Comparison of ENCODE assay signal across 14 cellular contexts in the genomic region with DNA sequence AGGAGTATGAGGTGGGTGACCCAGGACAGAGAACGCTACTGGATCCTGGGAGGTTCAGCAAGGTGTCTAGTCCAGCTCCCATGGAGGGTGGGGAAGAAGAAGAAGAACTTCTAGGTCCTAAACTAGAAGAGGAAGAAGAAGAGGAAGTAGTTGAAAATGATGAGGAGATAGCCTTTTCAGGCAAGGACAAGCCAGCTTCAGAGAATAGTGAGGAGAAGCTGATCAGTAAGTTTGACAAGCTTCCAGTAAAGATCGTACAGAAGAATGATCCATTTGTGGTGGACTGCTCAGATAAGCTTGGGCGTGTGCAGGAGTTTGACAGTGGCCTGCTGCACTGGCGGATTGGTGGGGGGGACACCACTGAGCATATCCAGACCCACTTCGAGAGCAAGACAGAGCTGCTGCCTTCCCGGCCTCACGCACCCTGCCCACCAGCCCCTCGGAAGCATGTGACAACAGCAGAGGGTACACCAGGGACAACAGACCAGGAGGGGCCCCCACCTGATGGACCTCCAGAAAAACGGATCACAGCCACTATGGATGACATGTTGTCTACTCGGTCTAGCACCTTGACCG. TPM values are rescaled to one million over a fixed set of nuclear protein-coding genes. Genes with fewer than 3 reads are reported as not detected.
DNase-seq lines count a peak whose midpoint lies in the region; ATAC-seq and TF ChIP-seq lines count a peak whose summit lies in the region.
"Had no signal": no experiment of that assay in that cellular context is flagged by ENCODE, and none has a peak within 500 bp of the region (broad histone marks: within the 10 kb centered on the region; RNA-seq: fewer than 3 reads in every experiment).

No MANE protein-coding gene starts in this region.

- peaks cover 28 to 40% (median 38%) of the 10 kb centered on the region in 3 donors for H3K4me1 Mint-ChIP-seq in T-cell

- H3K4me3 Mint-ChIP-seq in T-cell: no peak overlapping the region

- ATAC-seq in T-cell (replicated peaks in 1 of 4) (no peak), HG03135 (IDR thresholded peaks at IDR 0.05; ENCODE audit: unreplicated experiment) (no peak)

- H3K36me3 ChIP-seq in cardiac muscle cell (peaks cover 64% of the 10 kb centered on the region), Peyer's patch (peaks cover 0 to 77% (median 0%) of the 10 kb centered on the region in 3 donors)
- H3K36me3 ChIP-seq: ovary had no signal

- H3K9me3 ChIP-seq in cardiac muscle cell (ENCODE audit: low read depth) (no peaks in the 10 kb centered on the region), Peyer's patch (no peaks in the 10 kb centered on the region)
- H3K9me3 ChIP-seq: ovary had no signal

- H3K27ac Mint-ChIP-seq in T-cell: peak overlapping the region; percentile 24 to 43

- CTCF ChIA-PET in T-cell (lab: Charles Lee): interaction anchor here (0.5 to 1.2 kb wide), 2 partner anchors 10 to 298 kb away, joined by 4 read pairs; no protein-coding TSS in a partner anchor

- POLR2A ChIA-PET in T-cell (lab: Charles Lee): no interaction called here

- TF ChIP-seq POLR2A in Peyer's patch (IDR thresholded peaks at IDR 0.05): no peak

- no peak for DNase-seq in cardiac muscle cell (ENCODE audit: low read depth in 1 of 2, low spot score in 1 of 2)
- DNase-seq in cardiac septum (ENCODE audit: low spot score): no peak
- DNase-seq in T-cell: no peak
- DNase-seq in dorsolateral prefrontal cortex: no peak
- no peak for DNase-seq in Peyer's patch
- no peak for DNase-seq in pons (ENCODE audit: low spot score)
- DNase-seq in NCI-H128 (lab: John Stamatoyannopoulos, UW; ENCODE audit: unreplicated experiment): no peak
- DNase-seq: activated CD4-positive, CD25-positive, alpha-beta regulatory T cell; DMS79 treated with DMSO at 0.1 percent for 48 hours; mammary epithelial cell; NCI-H1105; NCI-H226 had no signal

- peak overlapping the region; percentile 47 for H3K27ac ChIP-seq in cardiac muscle cell
- peak overlapping the region in 37 of 59 donors; percentile 1 to 100 (median 36) for H3K27ac ChIP-seq in dorsolateral prefrontal cortex
- no peak overlapping the region for H3K27ac ChIP-seq in Peyer's patch
- H3K27ac ChIP-seq: ovary had no signal

- H3K36me3 Mint-ChIP-seq in T-cell: peaks cover 60% of the 10 kb centered on the region

- H3K27me3 ChIP-seq in cardiac muscle cell: no peaks in the 10 kb centered on the region
- no peaks in the 10 kb centered on the region for H3K27me3 ChIP-seq in dorsolateral prefrontal cortex
- H3K27me3 ChIP-seq in Peyer's patch: no peaks in the 10 kb centered on the region
- H3K27me3 ChIP-seq: ovary had no signal

- no peak for TF ChIP-seq CTCF in cardiac muscle cell (IDR thresholded peaks at IDR 0.05; ENCODE audit: low read depth, low read length)
- no peak for TF ChIP-seq CTCF in dorsolateral prefrontal cortex (IDR thresholded peaks at IDR 0.05 in 54 of 56, conservative IDR thresholded peaks at IDR 0.05 in 2 of 56; ENCODE audit: low read depth in 1 of 56, partially characterized antibody in 56 of 56)
- TF ChIP-seq CTCF in Peyer's patch (IDR thresholded peaks at IDR 0.05): no peak

- H3K9me3 Mint-ChIP-seq in T-cell: no peaks in the 10 kb centered on the region

- H3K27me3 Mint-ChIP-seq in T-cell: no peaks in the 10 kb centered on the region

- H3K4me1 ChIP-seq in cardiac muscle cell (ENCODE audit: low read depth): peaks cover 14% of the 10 kb centered on the region
- peaks cover 0 to 18% (median 6%) of the 10 kb centered on the region in 4 donors for H3K4me1 ChIP-seq in Peyer's patch

- intact Hi-C loops in cardiac septum (cut with DNase I): no loop called here
- intact Hi-C loops in dorsolateral prefrontal cortex (cut with DNase I): no loop called here

- no peak overlapping the region for H3K4me3 ChIP-seq in cardiac muscle cell
- no peak overlapping the region for H3K4me3 ChIP-seq in dorsolateral prefrontal cortex
- no peak overlapping the region for H3K4me3 ChIP-seq in Peyer's patch
- H3K4me3 ChIP-seq: ovary had no signal

RNA-seq across cellular contexts. Expression of a gene that starts 8.6 kb away (rescaled TPM):
- total RNA-seq in cardiac muscle cell (8.5 and 13.7 TPM in 2 replicates), cardiac septum (3.9 TPM), T-cell (10 to 100 TPM; 10.3 to 24.0 (median 20.3) TPM), dorsolateral prefrontal cortex (10 to 100 TPM in 116 of 120 experiments, 1 to 10 TPM in 4; 9.1 to 22.9 (median 14.3) TPM), Peyer's patch (10 to 100 TPM in 3 of 4 donors, 1 to 10 TPM in 1; 9.9 to 24.5 (median 18.1) TPM)
- 11.7 and 12.4 TPM in 2 replicates for polyA plus RNA-seq in cardiac muscle cell

RNA-seq across cellular contexts. Expression of a gene that starts 47.3 kb away (rescaled TPM):
- 16.2 and 16.6 TPM in 2 replicates for total RNA-seq in cardiac muscle cell
- 16.1 and 16.6 TPM in 2 replicates for polyA plus RNA-seq in cardiac muscle cell
- total RNA-seq in cardiac septum: 13.0 TPM
- 10 to 100 TPM; 41.1 to 59.9 (median 50.6) TPM for total RNA-seq in T-cell
- 10 to 100 TPM; 22.8 to 51.7 (median 34.9) TPM for total RNA-seq in dorsolateral prefrontal cortex
- 10 to 100 TPM; 12.4 to 40.3 (median 29.0) TPM for total RNA-seq in Peyer's patch

Comparison
In these comparisons a context has a peak if more than half of its experiments do, and no peak if none do; other contexts are left out.
1. H3K27ac ChIP-seq: peak in cardiac muscle cell (single experiment) and dorsolateral prefrontal cortex (37 of 59); none in Peyer's patch (0 of 4).